Comparison of ENCODE assay signal across 8 cellular contexts in the genomic region with DNA sequence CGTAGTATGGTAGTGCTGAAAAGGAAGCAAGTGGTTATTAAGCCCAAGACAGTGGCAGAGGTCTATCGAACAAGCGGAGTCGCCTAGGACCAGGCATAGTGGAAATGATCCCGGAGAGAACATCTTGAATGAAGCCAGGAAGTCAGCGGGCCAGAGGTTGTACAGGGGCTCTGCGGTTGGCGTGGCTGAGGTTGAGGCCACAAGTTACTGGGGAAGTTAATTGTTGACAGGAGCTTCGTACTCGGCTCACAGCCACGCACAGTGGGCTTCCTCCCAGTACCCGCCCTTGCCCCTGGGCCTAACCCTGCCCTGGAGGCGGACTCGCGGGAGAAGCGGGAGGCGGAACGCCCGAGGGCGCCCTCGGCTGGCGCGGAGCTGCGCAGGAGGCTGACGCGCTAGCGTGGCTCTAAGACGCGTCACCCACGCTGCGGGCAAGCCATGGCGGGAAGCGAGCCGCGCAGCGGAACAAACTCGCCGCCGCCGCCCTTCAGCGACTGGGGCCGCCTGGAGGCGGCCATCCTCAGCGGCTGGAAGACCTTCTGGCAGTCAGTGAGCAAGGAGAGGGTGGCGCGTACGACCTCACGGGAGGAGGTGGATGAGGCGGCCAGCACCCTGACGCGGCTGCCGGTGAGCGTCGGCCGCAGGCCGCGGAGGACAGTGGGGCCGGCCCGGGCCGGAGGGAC. TPM values are rescaled to one million over a fixed set of nuclear protein-coding genes. Genes with fewer than 3 reads are reported as not detected.
A peak's percentile ranks its signal among the peaks of the same experiment; 100 is the strongest.
DNase-seq lines count a peak whose midpoint lies in the region; ATAC-seq, FAIRE-seq and TF ChIP-seq lines count a peak whose summit lies in the region.

A gene with protein sequence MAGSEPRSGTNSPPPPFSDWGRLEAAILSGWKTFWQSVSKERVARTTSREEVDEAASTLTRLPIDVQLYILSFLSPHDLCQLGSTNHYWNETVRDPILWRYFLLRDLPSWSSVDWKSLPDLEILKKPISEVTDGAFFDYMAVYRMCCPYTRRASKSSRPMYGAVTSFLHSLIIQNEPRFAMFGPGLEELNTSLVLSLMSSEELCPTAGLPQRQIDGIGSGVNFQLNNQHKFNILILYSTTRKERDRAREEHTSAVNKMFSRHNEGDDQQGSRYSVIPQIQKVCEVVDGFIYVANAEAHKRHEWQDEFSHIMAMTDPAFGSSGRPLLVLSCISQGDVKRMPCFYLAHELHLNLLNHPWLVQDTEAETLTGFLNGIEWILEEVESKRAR (plus strand): TSS at position 410 of the 683 bp plus-strand sequence. CDS start 29 bp downstream, at position 439.

- H4K20me1 ChIP-seq in BLaER1: no peaks in the 10 kb centered on the region

- H3K4me1 ChIP-seq in BLaER1 (peaks cover 12% of the 10 kb centered on the region), left lung (peaks cover 0 to 17% of the 10 kb centered on the region in 2 donors)

- H3K4me3 Mint-ChIP-seq in activated CD4-positive, alpha-beta T cell treated with anti-CD3 and anti-CD28 coated beads, Interleukin-2, amount 10 ng/mL, durations not matched to agents 24 days and 14 days: peak within 1 kb of the TSS; percentile 92

- peak within 1 kb of the TSS; percentile 98 for H3K27ac Mint-ChIP-seq in activated CD4-positive, alpha-beta T cell treated with anti-CD3 and anti-CD28 coated beads, Interleukin-2, amount 10 ng/mL, durations not matched to agents 24 days and 14 days

- peaks cover 15% of the 10 kb centered on the region for H3K36me3 Mint-ChIP-seq in activated CD4-positive, alpha-beta T cell treated with anti-CD3 and anti-CD28 coated beads, Interleukin-2, amount 10 ng/mL, durations not matched to agents 24 days and 14 days (ENCODE audit: low read depth)

- H3K9me3 ChIP-seq in BLaER1 (no peaks in the 10 kb centered on the region), left lung (no peaks in the 10 kb centered on the region)

- TF ChIP-seq CTCF in coronary artery (IDR thresholded peaks at IDR 0.05) (peak; percentile 48), left lung (IDR thresholded peaks at IDR 0.05) (peak; percentile 37 to 39)

- H3K9me3 Mint-ChIP-seq in activated CD4-positive, alpha-beta T cell treated with anti-CD3 and anti-CD28 coated beads, Interleukin-2, amount 10 ng/mL, durations not matched to agents 24 days and 14 days: no peaks in the 10 kb centered on the region

- peak within 1 kb of the TSS; percentile 85 for H3K4me2 ChIP-seq in BLaER1

- peak within 1 kb of the TSS; percentile 89 for H3K27ac ChIP-seq in BLaER1
- H3K27ac ChIP-seq in coronary artery: peak within 1 kb of the TSS; percentile 91 to 93
- H3K27ac ChIP-seq in left lung: peak within 1 kb of the TSS; percentile 93 to 96

- H3K36me3 ChIP-seq in BLaER1: peaks cover 10% of the 10 kb centered on the region
- peaks cover 0 to 9% of the 10 kb centered on the region in 2 donors for H3K36me3 ChIP-seq in left lung

- no peaks in the 10 kb centered on the region for H3K27me3 Mint-ChIP-seq in activated CD4-positive, alpha-beta T cell treated with anti-CD3 and anti-CD28 coated beads, Interleukin-2, amount 10 ng/mL, durations not matched to agents 24 days and 14 days

- DNase-seq in GM19239 (ENCODE audit: insufficient read length, low spot score) (peak; percentile 58), NCI-H526 (lab: John Stamatoyannopoulos, UW) (peak; percentile 48 to 92), coronary artery (ENCODE audit: low spot score) (peak; percentile 91), left lung (peak; percentile 91 to 97)
- DNase-seq in activated CD4-positive, alpha-beta T cell treated with anti-CD3 and anti-CD28 coated beads, Interleukin-2, amount 10 ng/mL, durations not matched to agents 24 days and 14 days: peak; percentile 97
- DNase-seq in stimulated activated CD4-positive, alpha-beta T cell treated with anti-CD3 and anti-CD28 coated beads, Interleukin-4, amount 100 ng/mL, for 1 hour: peak; percentile 89

- peaks cover 18% of the 10 kb centered on the region for H3K27me3 ChIP-seq in BLaER1
- no peaks in the 10 kb centered on the region for H3K27me3 ChIP-seq in left lung

- H3K4me3 ChIP-seq in BLaER1 (peak within 1 kb of the TSS; percentile 78), coronary artery (peak within 1 kb of the TSS; percentile 78), left lung (peak within 1 kb of the TSS; percentile 68 to 70)

- peak within 1 kb of the TSS; percentile 88 for H3K9ac ChIP-seq in BLaER1

- peak; percentile 71 for FAIRE-seq in GM19239 (lab: Jason Lieb, UNC)

- intact Hi-C loops in activated CD4-positive, alpha-beta T cell treated with anti-CD3 and anti-CD28 coated beads, Interleukin-2, amount 10 ng/mL, durations not matched to agents 24 days and 14 days (cut with micrococcal nuclease): loop anchor here (1.0 kb wide), 4 partner anchors 21 to 177 kb away; a partner anchor contains a TSS
- intact Hi-C loops in left lung (cut with DNase I): no loop called here

- ATAC-seq in HG03442 (IDR thresholded peaks at IDR 0.05; ENCODE audit: unreplicated experiment) (peak; percentile 94), left lung (peak; percentile 100)

- H3K4me1 Mint-ChIP-seq in activated CD4-positive, alpha-beta T cell treated with anti-CD3 and anti-CD28 coated beads, Interleukin-2, amount 10 ng/mL, durations not matched to agents 24 days and 14 days: peaks cover 17% of the 10 kb centered on the region

RNA-seq across cellular contexts. Expression of the gene that starts here (rescaled TPM):
- total RNA-seq in activated CD4-positive, alpha-beta T cell treated with anti-CD3 and anti-CD28 coated beads, Interleukin-2, amount 10 ng/mL, durations not matched to agents 24 days and 14 days: 16.8 and 19.9 TPM in 2 replicates
- 10 to 100 TPM in 1 of 2 donors, 1 to 10 TPM in 1; 6.4 to 11.3 TPM for total RNA-seq in left lung

Comparison
In these comparisons a context has a peak if more than half of its experiments do, and no peak if none do; other contexts are left out.
1. Peak in every context shown above with its lines: DNase-seq, ATAC-seq, H3K4me3 ChIP-seq and H3K27ac ChIP-seq.